In genomic region chr2:186327251-186327868, GRCh38 we compare ENCODE assay signal across 17 cellular contexts.
DNase-seq lines count a peak whose midpoint lies in the region; ATAC-seq and TF ChIP-seq lines count a peak whose summit lies in the region.
"Had no signal": no experiment of that assay in that cellular context is flagged by ENCODE, and none has a peak within 500 bp of the region (broad histone marks: within the 10 kb centered on the region; RNA-seq: fewer than 3 reads in every experiment).

No MANE protein-coding gene starts in this region.

- H3K4me3 ChIP-seq in GM12865 (ENCODE audit: low read depth, low read length) (no peak overlapping the region), Peyer's patch (no peak overlapping the region)
- H3K4me3 ChIP-seq: HAP-1, thoracic aorta had no signal

- TF ChIP-seq POLR2A in Peyer's patch (IDR thresholded peaks at IDR 0.05) = no peak

- H3K27me3 ChIP-seq in Peyer's patch = no peaks in the 10 kb centered on the region
- H3K27me3 ChIP-seq: neutrophil had no signal

- H3K27ac ChIP-seq in Peyer's patch = no peak overlapping the region
- H3K27ac ChIP-seq: neutrophil, thoracic aorta had no signal

- H3K4me1 ChIP-seq in Peyer's patch = no peaks in the 10 kb centered on the region
- H3K4me1 ChIP-seq: HAP-1 had no signal

- H3K9me3 ChIP-seq in Peyer's patch = no peaks in the 10 kb centered on the region
- H3K9me3 ChIP-seq: HAP-1, neutrophil had no signal

- H3K36me3 ChIP-seq in Peyer's patch = no peaks in the 10 kb centered on the region
- H3K36me3 ChIP-seq: HAP-1, neutrophil, thoracic aorta had no signal

- TF ChIP-seq CTCF in GM12865 (IDR thresholded peaks at IDR 0.05; ENCODE audit: insufficient read depth, low read depth, low read length, missing control alignments) (no peak), Peyer's patch (IDR thresholded peaks at IDR 0.05) (no peak)

- ATAC-seq in GM19438 (IDR thresholded peaks at IDR 0.05; ENCODE audit: low read depth, unreplicated experiment) = peak; percentile 71
- ATAC-seq in HG02642 (IDR thresholded peaks at IDR 0.05; ENCODE audit: poor library complexity, unreplicated experiment) = peak; percentile 59
- peak; percentile 68 for ATAC-seq in HG03442 (IDR thresholded peaks at IDR 0.05; ENCODE audit: unreplicated experiment)
- ATAC-seq: activated naive CD4-positive, alpha-beta T cell treated with anti-CD3 and anti-CD28 coated beads, Interleukin-2, amount 50 U/mL, for 72 hours had no signal

- DNase-seq in GM12865 (ENCODE audit: low read depth) (peak; percentile 17), NCI-H82 (lab: John Stamatoyannopoulos, UW) (no peak), Peyer's patch (no peak), LoVo (ENCODE audit: low spot score) (no peak)
- no peak for DNase-seq in activated naive CD4-positive, alpha-beta T cell (lab: John Stamatoyannopoulos, UW)
- DNase-seq: 8988T; activated CD8-positive, alpha-beta memory T cell treated with anti-CD3 and anti-CD28 coated beads for 24 hours; CD8-positive, alpha-beta memory T cell; NCI-H1092; NCI-H510A treated with DMSO at 0.1 percent for 48 hours had no signal
